8 cellular contexts compared by ENCODE assay signal in the genomic region with DNA sequence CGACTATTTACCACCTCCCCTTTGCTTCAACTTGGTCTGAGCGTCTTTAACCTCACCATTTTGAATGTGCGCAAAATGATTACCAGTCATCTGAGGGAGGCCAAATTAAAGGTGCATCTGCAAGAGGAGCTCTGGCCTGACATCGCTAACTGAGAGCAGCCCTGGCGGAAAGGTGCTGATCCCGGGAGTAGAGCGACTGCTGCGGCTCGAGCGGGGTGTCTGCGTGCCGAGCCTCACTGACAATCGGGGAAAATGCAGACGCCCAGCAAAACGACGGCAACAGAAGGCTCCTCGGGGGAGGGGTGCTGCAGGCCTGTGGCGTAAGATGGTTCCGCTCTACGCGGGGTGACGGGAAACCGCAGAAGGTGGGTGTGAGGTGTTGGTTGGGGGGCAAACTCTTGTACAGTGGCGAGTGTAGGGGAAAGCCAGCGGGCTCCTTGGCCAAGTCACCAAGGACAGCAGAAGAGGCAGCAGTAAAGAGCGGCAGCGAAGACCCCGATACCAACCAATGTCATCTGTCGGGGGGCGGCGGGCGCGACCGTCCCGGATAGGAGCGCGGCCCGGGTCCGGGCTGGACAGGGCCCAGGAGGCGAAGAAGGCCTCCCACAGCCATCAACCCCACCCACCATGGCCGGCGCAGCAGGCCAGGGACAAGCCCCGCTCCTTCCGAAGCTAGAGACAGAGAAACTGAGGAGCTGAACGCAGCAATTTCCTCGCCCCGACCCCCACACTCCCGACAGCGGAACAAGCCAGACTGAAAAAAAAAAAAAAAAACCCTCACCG. TPM values are rescaled to one million over a fixed set of nuclear protein-coding genes. Genes with fewer than 3 reads are reported as not detected.
DNase-seq lines count a peak whose midpoint lies in the region; ATAC-seq and TF ChIP-seq lines count a peak whose summit lies in the region.

No MANE protein-coding gene starts in this region.

- no peaks in the 10 kb centered on the region for H3K9me3 Mint-ChIP-seq in IgD-negative memory B cell

- H4K20me1 ChIP-seq in DND-41 (ENCODE audit: insufficient read depth, low read length) = peaks cover 7% of the 10 kb centered on the region; the same call in 1 of the 2 replicates

- DNase-seq in DND-41 = peak; percentile 87
- peak; percentile 85 for DNase-seq in SIG-M5 treated with dmso at 0.1 percent for 504 hours (lab: John Stamatoyannopoulos, UW; ENCODE audit: unreplicated experiment)
- DNase-seq in activated naive CD4-positive, alpha-beta T cell (lab: John Stamatoyannopoulos, UW) = peak; percentile 48 to 71 (median 60)
- peak; percentile 39 for DNase-seq in omental fat pad (ENCODE audit: low spot score)
- DNase-seq in testis = peak; percentile 82

- H3K9ac ChIP-seq in DND-41 (ENCODE audit: low read depth, low read length) = peak overlapping the region; percentile 88

- no peaks in the 10 kb centered on the region for H3K27me3 ChIP-seq in DND-41 (ENCODE audit: insufficient read depth, low read length, poor library complexity)
- H3K27me3 ChIP-seq in gastroesophageal sphincter = no peaks in the 10 kb centered on the region
- no peaks in the 10 kb centered on the region for H3K27me3 ChIP-seq in testis

- peak overlapping the region; percentile 95 to 100 (median 98) for H3K4me3 Mint-ChIP-seq in IgD-negative memory B cell

- peak; percentile 6 to 9 for TF ChIP-seq POLR2A in gastroesophageal sphincter (IDR thresholded peaks at IDR 0.05)
- TF ChIP-seq POLR2A in testis (IDR thresholded peaks at IDR 0.05) = no peak

- WGBS in gastroesophageal sphincter (ENCODE audit: low coverage in 1 of 2), 2 donors = 0% methylated on average over 1 to 14 of the region's 50 CpGs
- 0 to 1% methylated on average over 38 to 50 of the region's 50 CpGs for WGBS in testis, 2 donors

- H3K4me3 ChIP-seq in DND-41 (ENCODE audit: low read depth in 1 of 2, low read length in 2 of 2) (peak overlapping the region; percentile 83 to 84), gastroesophageal sphincter (peak overlapping the region; percentile 83 to 94), testis (peak overlapping the region; percentile 89 to 91)

- H3K4me1 ChIP-seq in DND-41 (ENCODE audit: insufficient read depth, low read length) (peaks cover 44% of the 10 kb centered on the region), gastroesophageal sphincter (peaks cover 23 to 68% (median 24%) of the 10 kb centered on the region in 3 donors), testis (peaks cover 20% of the 10 kb centered on the region)

- no peaks in the 10 kb centered on the region for H3K9me3 ChIP-seq in DND-41 (ENCODE audit: insufficient read depth, low read length, severe bottlenecking)
- no peaks in the 10 kb centered on the region for H3K9me3 ChIP-seq in gastroesophageal sphincter
- no peaks in the 10 kb centered on the region for H3K9me3 ChIP-seq in testis

- no peaks in the 10 kb centered on the region for H3K36me3 ChIP-seq in DND-41 (ENCODE audit: insufficient read depth, low read length)
- no peaks in the 10 kb centered on the region for H3K36me3 ChIP-seq in gastroesophageal sphincter
- no peaks in the 10 kb centered on the region for H3K36me3 ChIP-seq in testis (ENCODE audit: low read depth, missing control alignments)

- H3K4me2 ChIP-seq in DND-41 (ENCODE audit: insufficient read depth, low read length) = peak overlapping the region; percentile 65

- peak overlapping the region; percentile 97 to 99 (median 98) for H3K27ac Mint-ChIP-seq in IgD-negative memory B cell

- intact Hi-C loops in testis (cut with DNase I; ENCODE audit: low total_unique reads) = no loop called here

- H2AFZ ChIP-seq in DND-41 (ENCODE audit: low read depth, low read length) = peak overlapping the region; percentile 84

- peaks cover 53% of the 10 kb centered on the region for H3K79me2 ChIP-seq in DND-41 (ENCODE audit: insufficient read depth, low read length)

- TF ChIP-seq EP300 in gastroesophageal sphincter (IDR thresholded peaks at IDR 0.05) = no peak

- peaks cover 4% of the 10 kb centered on the region for H3K36me3 Mint-ChIP-seq in IgD-negative memory B cell

- TF ChIP-seq CTCF in DND-41 (IDR thresholded peaks at IDR 0.05; ENCODE audit: borderline replicate concordance, extremely low read depth, low read length, poor library complexity, severe bottlenecking) (no peak), gastroesophageal sphincter (IDR thresholded peaks at IDR 0.05) (peak in 1 of 4 experiments; percentile 3), omental fat pad (IDR thresholded peaks at IDR 0.05) (no peak), testis (IDR thresholded peaks at IDR 0.05) (no peak)

- H3K27me3 Mint-ChIP-seq in IgD-negative memory B cell = no peaks in the 10 kb centered on the region

- ATAC-seq in DND-41 (ENCODE audit: insufficient read depth, low read depth) (peak; percentile 41), GM21619 (IDR thresholded peaks at IDR 0.05; ENCODE audit: unreplicated experiment) (peak; percentile 28), gastroesophageal sphincter (peak; percentile 15), omental fat pad (ENCODE audit: low FRiP score) (peak; percentile 33)

- peaks cover 14 to 40% (median 21%) of the 10 kb centered on the region in 3 donors for H3K4me1 Mint-ChIP-seq in IgD-negative memory B cell

- H3K27ac ChIP-seq in DND-41 (ENCODE audit: low read length) (peak overlapping the region; percentile 98), gastroesophageal sphincter (peak overlapping the region; percentile 96 to 99 (median 98)), testis (peak overlapping the region; percentile 99)

RNA-seq across cellular contexts. Expression of a gene that starts 0.5 kb away (rescaled TPM):
- 45.6 TPM for polyA plus RNA-seq in IgD-negative memory B cell
- 100 to 1,000 TPM; 160 to 297 (median 181) TPM for total RNA-seq in gastroesophageal sphincter
- total RNA-seq in omental fat pad = 100 to 1,000 TPM in 1 of 4 donors, 10 to 100 TPM in 3; 74.5 to 120 (median 90.4) TPM
- 100 to 1,000 TPM; 105 to 112 TPM for total RNA-seq in testis
- 77.3 TPM for polyA plus RNA-seq in testis (ENCODE audit: insufficient read depth, low read depth, low replicate concordance)

Comparison
In these comparisons a context has a peak if more than half of its experiments do, and no peak if none do; other contexts are left out.
1. Peak in every context shown above with its lines: DNase-seq, ATAC-seq, H3K4me3 ChIP-seq and H3K27ac ChIP-seq.